9 cellular contexts compared by ENCODE assay signal in the genomic region with DNA sequence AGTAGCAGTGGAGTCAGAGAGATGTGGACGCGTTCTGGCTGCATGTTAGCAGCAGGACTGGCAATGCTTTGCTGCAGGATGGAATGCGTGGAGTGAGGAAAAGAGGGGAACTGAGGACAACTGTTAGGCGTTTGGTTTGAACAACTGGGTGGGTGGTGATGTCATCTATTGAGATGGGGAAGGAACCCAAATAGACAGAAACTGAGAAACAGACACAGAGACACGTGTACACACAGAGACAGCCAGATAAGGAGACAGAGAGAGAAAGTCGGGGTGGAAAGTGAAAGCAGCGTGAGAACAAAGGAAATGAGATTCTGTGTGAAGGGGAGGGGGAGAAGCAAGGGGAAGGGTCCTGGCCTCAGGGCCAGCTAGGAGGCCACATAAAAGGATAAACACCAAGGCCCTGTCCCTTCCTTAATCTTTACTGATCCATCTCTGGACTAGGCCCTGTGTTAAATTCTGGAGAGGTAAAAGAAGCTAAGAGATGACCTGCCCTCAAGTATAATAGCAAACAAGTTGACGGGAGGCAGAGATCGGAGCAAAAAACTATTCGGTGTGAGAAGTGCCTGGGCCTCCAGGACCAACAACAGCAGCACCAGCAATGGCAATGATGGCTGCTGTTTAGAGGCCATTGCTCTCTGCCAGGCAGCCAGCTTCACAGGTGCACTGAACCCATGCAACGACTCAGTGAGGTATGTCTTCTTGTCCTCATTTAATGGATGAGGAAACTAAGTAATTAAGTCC. TPM values are rescaled to one million over a fixed set of nuclear protein-coding genes. Genes with fewer than 3 reads are reported as not detected.
DNase-seq lines count a peak whose midpoint lies in the region; ATAC-seq, FAIRE-seq and TF ChIP-seq lines count a peak whose summit lies in the region.
"Had no signal": no experiment of that assay in that cellular context is flagged by ENCODE, and none has a peak within 500 bp of the region (broad histone marks: within the 10 kb centered on the region; RNA-seq: fewer than 3 reads in every experiment).

No MANE protein-coding gene starts in this region.

- 42 to 56% (median 53%) methylated on average over 11 of the region's 11 CpGs for WGBS in ovary, 3 donors

- H3K4me1 ChIP-seq in astrocyte (ENCODE audit: insufficient read depth, low read length) (peaks cover 19% of the 10 kb centered on the region), ovary (ENCODE audit: insufficient read depth) (peaks cover 8% of the 10 kb centered on the region)

- H3K36me3 ChIP-seq in astrocyte (ENCODE audit: insufficient read depth, low read length) (no peaks in the 10 kb centered on the region), ovary (no peaks in the 10 kb centered on the region)

- peak overlapping the region; percentile 19 for H3K4me3 Mint-ChIP-seq in activated CD8-positive, alpha-beta memory T cell treated with anti-CD3 and anti-CD28 coated beads, Interleukin-2, amount 10 ng/mL, durations not matched to agents 7 days and 5 days
- H3K4me3 Mint-ChIP-seq in astrocyte (ENCODE audit: unreplicated experiment) = no peak overlapping the region

- no peak for TF ChIP-seq POLR2A in ovary (IDR thresholded peaks at IDR 0.05)

- H3K4me2 ChIP-seq in astrocyte (ENCODE audit: low read length) = peak overlapping the region; percentile 33

- H3K9me3 ChIP-seq in astrocyte (ENCODE audit: insufficient read depth, low read depth, low read length) (no peaks in the 10 kb centered on the region), ovary (no peaks in the 10 kb centered on the region)

- H3K27me3 ChIP-seq in astrocyte (ENCODE audit: insufficient read depth, low read length) = no peaks in the 10 kb centered on the region
- no peaks in the 10 kb centered on the region for H3K27me3 ChIP-seq in ovary

- TF ChIP-seq CTCF in astrocyte (IDR thresholded peaks at IDR 0.05; ENCODE audit: insufficient read depth, low read depth, low read length) = no peak
- TF ChIP-seq CTCF in ovary (IDR thresholded peaks at IDR 0.05) = no peak

- no peaks in the 10 kb centered on the region for H3K36me3 Mint-ChIP-seq in activated CD8-positive, alpha-beta memory T cell treated with anti-CD3 and anti-CD28 coated beads, Interleukin-2, amount 10 ng/mL, durations not matched to agents 7 days and 5 days
- no peaks in the 10 kb centered on the region for H3K36me3 Mint-ChIP-seq in astrocyte (ENCODE audit: low read depth, unreplicated experiment)

- no peak for FAIRE-seq in astrocyte (lab: Jason Lieb, UNC)

- H3K27ac Mint-ChIP-seq in activated CD8-positive, alpha-beta memory T cell treated with anti-CD3 and anti-CD28 coated beads, Interleukin-2, amount 10 ng/mL, durations not matched to agents 7 days and 5 days = peak overlapping the region; percentile 68
- no peak overlapping the region for H3K27ac Mint-ChIP-seq in astrocyte (ENCODE audit: unreplicated experiment)

- no peaks in the 10 kb centered on the region for H3K79me2 ChIP-seq in astrocyte (ENCODE audit: insufficient read depth, low read length)

- peak overlapping the region; percentile 75 for H3K27ac ChIP-seq in astrocyte (ENCODE audit: low read depth, low read length)
- no peak overlapping the region for H3K27ac ChIP-seq in ovary

- DNase-seq in activated CD8-positive, alpha-beta memory T cell treated with anti-CD3 and anti-CD28 coated beads, Interleukin-2, amount 10 ng/mL, durations not matched to agents 7 days and 5 days = peak; percentile 44
- DNase-seq in activated CD8-positive, alpha-beta memory T cell treated with anti-CD3 and anti-CD28 coated beads, Interleukin-2, amount 50 U/mL, for 4 hours = no peak
- peak; percentile 23 for DNase-seq in astrocyte (ENCODE audit: low read depth)
- peak in 2 of 3 donors; percentile 6 to 15 for DNase-seq in stimulated activated CD4-positive, alpha-beta T cell treated with anti-CD3 and anti-CD28 coated beads, TNF-alpha, amount 100 ng/mL, for 48 hours (ENCODE audit: low read depth in 3 of 3)
- DNase-seq in ovary = no peak
- no peak for DNase-seq in hepatic stellate cell (ENCODE audit: low spot score)
- DNase-seq: NCI-H524 treated with DMSO at 0.1 percent for 48 hours had no signal

- peak overlapping the region; percentile 7 for H3K9ac ChIP-seq in astrocyte (ENCODE audit: low read length)

- ATAC-seq in activated CD8-positive, alpha-beta memory T cell treated with anti-CD3 and anti-CD28 coated beads, Interleukin-2, amount 10 ng/mL, durations not matched to agents 7 days and 5 days = peak; percentile 43
- ATAC-seq in HG03175 (IDR thresholded peaks at IDR 0.05; ENCODE audit: unreplicated experiment) = peak; percentile 68
- no peak for ATAC-seq in HG02798 (IDR thresholded peaks at IDR 0.05; ENCODE audit: poor library complexity, unreplicated experiment)

- intact Hi-C loops in ovary (cut with DNase I) = no loop called here

- H3K4me3 ChIP-seq in astrocyte (ENCODE audit: insufficient read depth, low read depth, low read length) (no peak overlapping the region), ovary (no peak overlapping the region)

- peaks cover 35% of the 10 kb centered on the region for H3K27me3 Mint-ChIP-seq in activated CD8-positive, alpha-beta memory T cell treated with anti-CD3 and anti-CD28 coated beads, Interleukin-2, amount 10 ng/mL, durations not matched to agents 7 days and 5 days
- peaks cover 52% of the 10 kb centered on the region for H3K27me3 Mint-ChIP-seq in astrocyte (ENCODE audit: low read depth, unreplicated experiment)

- CTCF ChIA-PET in activated CD8-positive, alpha-beta memory T cell treated with anti-CD3 and anti-CD28 coated beads, Interleukin-2, amount 10 ng/mL, durations not matched to agents 7 days and 5 days (lab: Charles Lee) = no interaction called here

- no peak overlapping the region for H2AFZ ChIP-seq in astrocyte (ENCODE audit: low read depth, low read length)

- peaks cover 21% of the 10 kb centered on the region for H3K4me1 Mint-ChIP-seq in activated CD8-positive, alpha-beta memory T cell treated with anti-CD3 and anti-CD28 coated beads, Interleukin-2, amount 10 ng/mL, durations not matched to agents 7 days and 5 days
- peaks cover 25% of the 10 kb centered on the region for H3K4me1 Mint-ChIP-seq in astrocyte (ENCODE audit: low read depth, unreplicated experiment)

- no peaks in the 10 kb centered on the region for H3K9me3 Mint-ChIP-seq in activated CD8-positive, alpha-beta memory T cell treated with anti-CD3 and anti-CD28 coated beads, Interleukin-2, amount 10 ng/mL, durations not matched to agents 7 days and 5 days (ENCODE audit: low read depth)
- H3K9me3 Mint-ChIP-seq in astrocyte (ENCODE audit: unreplicated experiment) = peaks cover 1% of the 10 kb centered on the region

- no peaks in the 10 kb centered on the region for H4K20me1 ChIP-seq in astrocyte (ENCODE audit: insufficient read depth, low read length)

- TF ChIP-seq EP300 in ovary (IDR thresholded peaks at IDR 0.05) = no peak

RNA-seq across cellular contexts. Expression of a gene that starts 31.6 kb away (rescaled TPM):
- total RNA-seq in activated CD8-positive, alpha-beta memory T cell treated with anti-CD3 and anti-CD28 coated beads, Interleukin-2, amount 10 ng/mL, durations not matched to agents 7 days and 5 days = not detected
- total RNA-seq in astrocyte = not detected in 2 replicates
- total RNA-seq in ovary = 1 to 10 TPM in 1 of 7 donors, under 1 TPM in 3, not detected in 3; 0.10 to 1.5 (median 0.21) TPM
- polyA plus RNA-seq in ovary = not detected

Comparison
In these comparisons a context has a peak if more than half of its experiments do, and no peak if none do; other contexts are left out.
1. DNase-seq: peak in activated CD8-positive, alpha-beta memory T cell treated with anti-CD3 and anti-CD28 coated beads, Interleukin-2, amount 10 ng/mL, durations not matched to agents 7 days and 5 days (single experiment), astrocyte (single experiment) and stimulated activated CD4-positive, alpha-beta T cell treated with anti-CD3 and anti-CD28 coated beads, TNF-alpha, amount 100 ng/mL, for 48 hours (2 of 3); none in activated CD8-positive, alpha-beta memory T cell treated with anti-CD3 and anti-CD28 coated beads, Interleukin-2, amount 50 U/mL, for 4 hours (single experiment), ovary (0 of 5) and hepatic stellate cell (single experiment).